18 cellular contexts compared by ENCODE assay signal in genomic region chr18:38297910-38298309, GRCh38.
"Had no signal": no experiment of that assay in that cellular context is flagged by ENCODE, and none has a peak within 500 bp of the region (broad histone marks: within the 10 kb centered on the region; RNA-seq: fewer than 3 reads in every experiment).

No MANE protein-coding gene starts in this region.

- H3K27me3 Mint-ChIP-seq: activated T-helper 17 cell treated with anti-CD3 and anti-CD28 coated beads, Interleukin-2, amount 50 U/mL, for 72 hours; effector memory CD8-positive, alpha-beta T cell; natural killer cell treated with Interleukin-12 subunit alpha and Interleukin-12 subunit beta and Interleukin-15 and Interleukin-18, amount 100 ng/mL, for 72 hours; stimulated activated naive B cell treated with anti-CD40 and anti-IgM and Interleukin-4, amounts not matched to agents 10 μg/mL and 1 μg/mL and 100 μg/mL, for 72 hours had no signal

- ATAC-seq: activated T-helper 17 cell treated with anti-CD3 and anti-CD28 coated beads, Interleukin-2, amount 50 U/mL, for 72 hours; effector memory CD8-positive, alpha-beta T cell; foreskin keratinocyte; natural killer cell treated with Interleukin-12 subunit alpha and Interleukin-12 subunit beta and Interleukin-15 and Interleukin-18, amount 100 ng/mL, for 72 hours; stimulated activated naive B cell treated with anti-CD40 and anti-IgM and Interleukin-4, amounts not matched to agents 10 μg/mL and 1 μg/mL and 100 μg/mL, for 72 hours had no signal

- H3K4me1 ChIP-seq: breast epithelium, foreskin keratinocyte, right atrium auricular region, transverse colon had no signal

- DNase-seq: activated CD4-positive, CD25-positive, alpha-beta regulatory T cell treated with anti-CD3 and anti-CD28 coated beads, Interleukin-2, amount 50 U/mL, for 72 hours; activated naive CD4-positive, alpha-beta T cell treated with Interleukin-2 at 50 U/mL for 16 hours; aorta; dermis blood vessel endothelial cell; effector memory CD8-positive, alpha-beta T cell; foreskin keratinocyte; immature natural killer cell; nucleus accumbens; stimulated activated CD4-positive, alpha-beta T cell treated with anti-CD3 and anti-CD28 coated beads, Interleukin-15, amount 100 ng/mL, for 24 hours; stimulated activated CD4-positive, alpha-beta T cell treated with anti-CD3 and anti-CD28 coated beads, Interleukin-4, amount 100 ng/mL, for 1 hour; stimulated activated naive B cell treated with anti-CD40 and anti-IgM and Interleukin-4, amounts not matched to agents 10 μg/mL and 1 μg/mL and 100 μg/mL, for 72 hours; transverse colon had no signal

- H3K4me3 Mint-ChIP-seq: activated T-helper 17 cell treated with anti-CD3 and anti-CD28 coated beads, Interleukin-2, amount 50 U/mL, for 72 hours; effector memory CD8-positive, alpha-beta T cell; immature natural killer cell; natural killer cell treated with Interleukin-12 subunit alpha and Interleukin-12 subunit beta and Interleukin-15 and Interleukin-18, amount 100 ng/mL, for 72 hours; stimulated activated naive B cell treated with anti-CD40 and anti-IgM and Interleukin-4, amounts not matched to agents 10 μg/mL and 1 μg/mL and 100 μg/mL, for 72 hours; T-helper 2 cell treated with Interferon-gamma antibody and Interleukin-4, amounts not matched to agents 5 μg/mL and 100 μg/mL, for 36 hours had no signal

- H3K9me3 ChIP-seq: breast epithelium, right atrium auricular region, transverse colon had no signal

- H3K27ac Mint-ChIP-seq: activated T-helper 17 cell treated with anti-CD3 and anti-CD28 coated beads, Interleukin-2, amount 50 U/mL, for 72 hours; effector memory CD8-positive, alpha-beta T cell; immature natural killer cell; natural killer cell treated with Interleukin-12 subunit alpha and Interleukin-12 subunit beta and Interleukin-15 and Interleukin-18, amount 100 ng/mL, for 72 hours; stimulated activated naive B cell treated with anti-CD40 and anti-IgM and Interleukin-4, amounts not matched to agents 10 μg/mL and 1 μg/mL and 100 μg/mL, for 72 hours; T-helper 2 cell treated with Interferon-gamma antibody and Interleukin-4, amounts not matched to agents 5 μg/mL and 100 μg/mL, for 36 hours had no signal

- H3K27ac ChIP-seq: breast epithelium, foreskin keratinocyte, right atrium auricular region, skin epidermis, transverse colon had no signal

- H3K4me1 Mint-ChIP-seq: activated T-helper 17 cell treated with anti-CD3 and anti-CD28 coated beads, Interleukin-2, amount 50 U/mL, for 72 hours; immature natural killer cell; stimulated activated naive B cell treated with anti-CD40 and anti-IgM and Interleukin-4, amounts not matched to agents 10 μg/mL and 1 μg/mL and 100 μg/mL, for 72 hours had no signal

- H3K4me3 ChIP-seq: breast epithelium, right atrium auricular region, skin epidermis, transverse colon had no signal

- H3K36me3 Mint-ChIP-seq: stimulated activated naive B cell treated with anti-CD40 and anti-IgM and Interleukin-4, amounts not matched to agents 10 μg/mL and 1 μg/mL and 100 μg/mL, for 72 hours had no signal

- H3K36me3 ChIP-seq: breast epithelium, right atrium auricular region, transverse colon had no signal

- H3K27me3 ChIP-seq: breast epithelium, foreskin keratinocyte, right atrium auricular region, transverse colon had no signal
